In genomic region chr19:482186-483041, GRCh38 we compare ENCODE assay signal across 1 cellular context.
TF ChIP-seq lines count a peak whose summit lies in the region.

No MANE protein-coding gene starts in this region.

TF ChIP-seq in HepG2, 621 proteins besides CTCF, POLR2A, EP300 and RAD21 (continued from another document):
- TF ChIP-seq, protein P1, sequence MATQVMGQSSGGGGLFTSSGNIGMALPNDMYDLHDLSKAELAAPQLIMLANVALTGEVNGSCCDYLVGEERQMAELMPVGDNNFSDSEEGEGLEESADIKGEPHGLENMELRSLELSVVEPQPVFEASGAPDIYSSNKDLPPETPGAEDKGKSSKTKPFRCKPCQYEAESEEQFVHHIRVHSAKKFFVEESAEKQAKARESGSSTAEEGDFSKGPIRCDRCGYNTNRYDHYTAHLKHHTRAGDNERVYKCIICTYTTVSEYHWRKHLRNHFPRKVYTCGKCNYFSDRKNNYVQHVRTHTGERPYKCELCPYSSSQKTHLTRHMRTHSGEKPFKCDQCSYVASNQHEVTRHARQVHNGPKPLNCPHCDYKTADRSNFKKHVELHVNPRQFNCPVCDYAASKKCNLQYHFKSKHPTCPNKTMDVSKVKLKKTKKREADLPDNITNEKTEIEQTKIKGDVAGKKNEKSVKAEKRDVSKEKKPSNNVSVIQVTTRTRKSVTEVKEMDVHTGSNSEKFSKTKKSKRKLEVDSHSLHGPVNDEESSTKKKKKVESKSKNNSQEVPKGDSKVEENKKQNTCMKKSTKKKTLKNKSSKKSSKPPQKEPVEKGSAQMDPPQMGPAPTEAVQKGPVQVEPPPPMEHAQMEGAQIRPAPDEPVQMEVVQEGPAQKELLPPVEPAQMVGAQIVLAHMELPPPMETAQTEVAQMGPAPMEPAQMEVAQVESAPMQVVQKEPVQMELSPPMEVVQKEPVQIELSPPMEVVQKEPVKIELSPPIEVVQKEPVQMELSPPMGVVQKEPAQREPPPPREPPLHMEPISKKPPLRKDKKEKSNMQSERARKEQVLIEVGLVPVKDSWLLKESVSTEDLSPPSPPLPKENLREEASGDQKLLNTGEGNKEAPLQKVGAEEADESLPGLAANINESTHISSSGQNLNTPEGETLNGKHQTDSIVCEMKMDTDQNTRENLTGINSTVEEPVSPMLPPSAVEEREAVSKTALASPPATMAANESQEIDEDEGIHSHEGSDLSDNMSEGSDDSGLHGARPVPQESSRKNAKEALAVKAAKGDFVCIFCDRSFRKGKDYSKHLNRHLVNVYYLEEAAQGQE (IDR thresholded peaks at IDR 0.05; ENCODE audit: borderline replicate concordance in 1 of 2, low read depth in 1 of 2, low read length in 2 of 2): peak; percentile 68 to 91
- TF ChIP-seq JUND (CRISPR knock-in tag; IDR thresholded peaks at IDR 0.05) (0 out of 2 replicates have a peak, but pooled peaks have one; percentile 28), ZNF441 (CRISPR knock-in tag; IDR thresholded peaks at IDR 0.05; ENCODE audit: borderline replicate concordance) (peak; percentile 52; the same call in 1 of the 2 replicates), USF2 (IDR thresholded peaks at IDR 0.05; ENCODE audit: low read depth, low read length) (no peak), USF2 (CRISPR knock-in tag; IDR thresholded peaks at IDR 0.05; ENCODE audit: borderline replicate concordance) (no peak), MATR3 (CRISPR knock-in tag; IDR thresholded peaks at IDR 0.05) (no peak), ZSCAN30 (CRISPR knock-in tag; IDR thresholded peaks at IDR 0.05) (no peak), ZNF501 (CRISPR knock-in tag; IDR thresholded peaks at IDR 0.05) (no peak), KLF12 (CRISPR knock-in tag; IDR thresholded peaks at IDR 0.05; ENCODE audit: borderline replicate concordance) (no peak), PPARG (CRISPR knock-in tag; conservative IDR thresholded peaks at IDR 0.05) (no peak), HOXA7 (CRISPR knock-in tag; IDR thresholded peaks at IDR 0.05) (no peak), MAFF (IDR thresholded peaks at IDR 0.05; ENCODE audit: low read depth, low read length) (no peak), ZNF292 (CRISPR knock-in tag; IDR thresholded peaks at IDR 0.05; ENCODE audit: borderline replicate concordance, low read depth) (no peak), PITX1 (CRISPR knock-in tag; IDR thresholded peaks at IDR 0.05) (no peak), TP53 (CRISPR knock-in tag; conservative IDR thresholded peaks at IDR 0.05) (no peak)
- TF ChIP-seq, protein P2, sequence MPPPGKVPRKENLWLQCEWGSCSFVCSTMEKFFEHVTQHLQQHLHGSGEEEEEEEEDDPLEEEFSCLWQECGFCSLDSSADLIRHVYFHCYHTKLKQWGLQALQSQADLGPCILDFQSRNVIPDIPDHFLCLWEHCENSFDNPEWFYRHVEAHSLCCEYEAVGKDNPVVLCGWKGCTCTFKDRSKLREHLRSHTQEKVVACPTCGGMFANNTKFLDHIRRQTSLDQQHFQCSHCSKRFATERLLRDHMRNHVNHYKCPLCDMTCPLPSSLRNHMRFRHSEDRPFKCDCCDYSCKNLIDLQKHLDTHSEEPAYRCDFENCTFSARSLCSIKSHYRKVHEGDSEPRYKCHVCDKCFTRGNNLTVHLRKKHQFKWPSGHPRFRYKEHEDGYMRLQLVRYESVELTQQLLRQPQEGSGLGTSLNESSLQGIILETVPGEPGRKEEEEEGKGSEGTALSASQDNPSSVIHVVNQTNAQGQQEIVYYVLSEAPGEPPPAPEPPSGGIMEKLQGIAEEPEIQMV (CRISPR knock-in tag; IDR thresholded peaks at IDR 0.05; ENCODE audit: low read depth): no peak
- TF ChIP-seq, protein P3, sequence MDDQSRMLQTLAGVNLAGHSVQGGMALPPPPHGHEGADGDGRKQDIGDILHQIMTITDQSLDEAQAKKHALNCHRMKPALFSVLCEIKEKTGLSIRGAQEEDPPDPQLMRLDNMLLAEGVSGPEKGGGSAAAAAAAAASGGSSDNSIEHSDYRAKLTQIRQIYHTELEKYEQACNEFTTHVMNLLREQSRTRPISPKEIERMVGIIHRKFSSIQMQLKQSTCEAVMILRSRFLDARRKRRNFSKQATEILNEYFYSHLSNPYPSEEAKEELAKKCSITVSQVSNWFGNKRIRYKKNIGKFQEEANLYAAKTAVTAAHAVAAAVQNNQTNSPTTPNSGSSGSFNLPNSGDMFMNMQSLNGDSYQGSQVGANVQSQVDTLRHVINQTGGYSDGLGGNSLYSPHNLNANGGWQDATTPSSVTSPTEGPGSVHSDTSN (CRISPR knock-in tag; IDR thresholded peaks at IDR 0.05; ENCODE audit: borderline replicate concordance): no peak
